Comparison of ENCODE assay signal across 28 cellular contexts in the genomic region with DNA sequence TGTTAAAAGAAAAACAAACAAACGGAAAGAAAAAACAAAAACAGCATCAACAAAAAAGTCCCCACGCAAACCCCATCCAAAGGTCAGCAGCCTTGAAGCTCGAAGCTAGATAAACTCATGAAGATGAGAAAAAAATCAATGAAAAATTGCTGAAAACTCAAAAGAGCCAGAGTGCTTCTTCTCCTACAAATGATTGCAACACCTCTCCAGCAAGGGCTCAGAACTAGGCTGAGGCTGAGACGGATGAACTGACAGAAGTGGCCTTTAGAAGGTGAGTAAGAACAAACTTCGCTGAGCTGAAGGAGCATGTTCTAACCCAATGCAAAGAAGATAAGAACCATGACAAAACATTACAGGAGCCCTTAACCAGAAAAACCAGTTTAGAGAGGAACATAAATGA. TPM values are rescaled to one million over a fixed set of nuclear protein-coding genes. Genes with fewer than 3 reads are reported as not detected.
DNase-seq lines count a peak whose midpoint lies in the region; ATAC-seq and TF ChIP-seq lines count a peak whose summit lies in the region.
"Had no signal": no experiment of that assay in that cellular context is flagged by ENCODE, and none has a peak within 500 bp of the region (broad histone marks: within the 10 kb centered on the region; RNA-seq: fewer than 3 reads in every experiment).

No MANE protein-coding gene starts in this region.

- peaks cover 29% of the 10 kb centered on the region for H3K4me1 Mint-ChIP-seq in dendritic cell treated with granulocyte-macrophage colony-stimulating factor and Interleukin-4, amounts not matched to agents 40 ng/mL and 50 ng/mL, for 4 days (ENCODE audit: low read depth)
- H3K4me1 Mint-ChIP-seq: activated CD4-positive, alpha-beta T cell treated with anti-CD3 and anti-CD28 coated beads for 36 hours; activated naive CD8-positive, alpha-beta T cell treated with anti-CD3 and anti-CD28 coated beads for 36 hours; CD4-positive, alpha-beta memory T cell had no signal

- TF ChIP-seq POLR2A in thyroid gland (IDR thresholded peaks at IDR 0.05) (peak in 1 of 2 donors; percentile 24), tibial nerve (IDR thresholded peaks at IDR 0.05) (no peak)

- no peak overlapping the region for H3K4me3 Mint-ChIP-seq in dendritic cell treated with granulocyte-macrophage colony-stimulating factor and Interleukin-4, amounts not matched to agents 40 ng/mL and 50 ng/mL, for 4 days
- H3K4me3 Mint-ChIP-seq: activated CD4-positive, alpha-beta T cell treated with anti-CD3 and anti-CD28 coated beads for 36 hours; activated naive CD8-positive, alpha-beta T cell treated with anti-CD3 and anti-CD28 coated beads for 36 hours; CD4-positive, alpha-beta memory T cell; H9 had no signal

- H3K9me3 ChIP-seq in thyroid gland: no peaks in the 10 kb centered on the region
- peaks cover 0 to 7% (median 0%) of the 10 kb centered on the region in 4 donors for H3K9me3 ChIP-seq in tibial nerve
- H3K9me3 ChIP-seq: testis had no signal

- peaks cover 6% of the 10 kb centered on the region for H3K36me3 Mint-ChIP-seq in dendritic cell treated with granulocyte-macrophage colony-stimulating factor and Interleukin-4, amounts not matched to agents 40 ng/mL and 50 ng/mL, for 4 days (ENCODE audit: low read depth)

- no peak overlapping the region for H3K4me3 ChIP-seq in thyroid gland (replicated peaks in 1 of 3)
- H3K4me3 ChIP-seq in tibial nerve: no peak overlapping the region
- H3K4me3 ChIP-seq: ascending aorta, dorsolateral prefrontal cortex, testis had no signal

- ATAC-seq in HG02763 (IDR thresholded peaks at IDR 0.05; ENCODE audit: unreplicated experiment): no peak
- ATAC-seq in HG03520 (IDR thresholded peaks at IDR 0.05; ENCODE audit: unreplicated experiment): no peak
- ATAC-seq: activated CD4-positive, alpha-beta T cell treated with anti-CD3 and anti-CD28 coated beads for 36 hours; left ventricle myocardium superior; sciatic nerve; SK-N-SH treated with all-trans-retinoic acid at 6 μM for 48 hours had no signal

- whole genome bisulfite sequencing in thyroid gland, 2 donors: 29 to 43% methylated on average over 5 of the region's 5 CpGs
- 64 to 77% methylated on average over 5 of the region's 5 CpGs for WGBS in tibial nerve, 2 donors

- DNase-seq in SIG-M5 treated with dmso at 0.1 percent for 504 hours (lab: John Stamatoyannopoulos, UW; ENCODE audit: unreplicated experiment): peak; percentile 55
- DNase-seq in SIG-M5 (lab: John Stamatoyannopoulos, UW): no peak
- DNase-seq in mesenteric fat pad (ENCODE audit: low spot score): peak; percentile 8
- peak; percentile 73 to 77 for DNase-seq in thyroid gland
- no peak for DNase-seq in tibial nerve (ENCODE audit: low spot score in 2 of 2)
- DNase-seq: 8988T; activated CD4-positive, alpha-beta T cell treated with anti-CD3 and anti-CD28 coated beads for 36 hours; activated effector memory CD4-positive, alpha-beta T cell treated with anti-CD3 and anti-CD28 coated beads, Interleukin-2, amount 50 U/mL, for 16 hours; activated naive CD8-positive, alpha-beta T cell treated with anti-CD3 and anti-CD28 coated beads for 36 hours; CD4-positive, alpha-beta memory T cell; central memory CD4-positive, alpha-beta T cell; DMS 273 treated with DMSO at 0.1 percent for 48 hours; H9; left ventricle myocardium superior; MV-4-11; stimulated activated CD4-positive, alpha-beta T cell treated with anti-CD3 and anti-CD28 coated beads, Interleukin-15, amount 100 ng/mL, for 24 hours; stimulated activated naive CD4-positive, alpha-beta T cell; T-helper 2 cell; testis had no signal

- H3K4me1 ChIP-seq in thyroid gland (peaks cover 9 to 15% of the 10 kb centered on the region in 2 donors), tibial nerve (no peaks in the 10 kb centered on the region)
- H3K4me1 ChIP-seq: ascending aorta had no signal

- peak overlapping the region in 2 of 3 donors; percentile 4 to 31 for H3K27ac ChIP-seq in thyroid gland
- no peak overlapping the region for H3K27ac ChIP-seq in tibial nerve
- H3K27ac ChIP-seq: ascending aorta, dorsolateral prefrontal cortex, KMS-11, testis had no signal

- H3K27me3 Mint-ChIP-seq in dendritic cell treated with granulocyte-macrophage colony-stimulating factor and Interleukin-4, amounts not matched to agents 40 ng/mL and 50 ng/mL, for 4 days: peaks cover 18% of the 10 kb centered on the region
- H3K27me3 Mint-ChIP-seq: activated naive CD8-positive, alpha-beta T cell treated with anti-CD3 and anti-CD28 coated beads for 36 hours; CD4-positive, alpha-beta memory T cell had no signal

- H3K27me3 ChIP-seq in thyroid gland (no peaks in the 10 kb centered on the region), tibial nerve (no peaks in the 10 kb centered on the region)
- H3K27me3 ChIP-seq: ascending aorta, dorsolateral prefrontal cortex, testis had no signal

- H3K27ac Mint-ChIP-seq in dendritic cell treated with granulocyte-macrophage colony-stimulating factor and Interleukin-4, amounts not matched to agents 40 ng/mL and 50 ng/mL, for 4 days: peak overlapping the region; percentile 35
- H3K27ac Mint-ChIP-seq: activated CD4-positive, alpha-beta T cell treated with anti-CD3 and anti-CD28 coated beads for 36 hours; activated naive CD8-positive, alpha-beta T cell treated with anti-CD3 and anti-CD28 coated beads for 36 hours; H9 had no signal

- no peaks in the 10 kb centered on the region for H3K36me3 ChIP-seq in thyroid gland
- H3K36me3 ChIP-seq in tibial nerve: no peaks in the 10 kb centered on the region
- H3K36me3 ChIP-seq: ascending aorta had no signal

- no peak for TF ChIP-seq EP300 in tibial nerve (IDR thresholded peaks at IDR 0.05)

- intact Hi-C loops in dendritic cell treated with granulocyte-macrophage colony-stimulating factor and Interleukin-4, amounts not matched to agents 40 ng/mL and 50 ng/mL, for 4 days (cut with micrococcal nuclease): no loop called here
- intact Hi-C loops in thyroid gland (cut with DNase I): no loop called here

- no peak for TF ChIP-seq CTCF in thyroid gland (IDR thresholded peaks at IDR 0.05)
- TF ChIP-seq CTCF in tibial nerve (IDR thresholded peaks at IDR 0.05): no peak

- H3K9me3 Mint-ChIP-seq in dendritic cell treated with granulocyte-macrophage colony-stimulating factor and Interleukin-4, amounts not matched to agents 40 ng/mL and 50 ng/mL, for 4 days: peaks cover 17% of the 10 kb centered on the region

RNA-seq across cellular contexts. Expression of a gene that starts 18.4 kb away (rescaled TPM):
- total RNA-seq in mesenteric fat pad: 7,690 TPM
- 1,000 to 10,000 TPM; 2,377 to 4,120 (median 2,918) TPM for total RNA-seq in thyroid gland
- total RNA-seq in tibial nerve: 1,000 to 10,000 TPM; 3,872 to 5,003 (median 4,779) TPM

RNA-seq across cellular contexts. Expression of a gene that starts 35.7 kb away (rescaled TPM):
- total RNA-seq in mesenteric fat pad: 13.2 TPM
- total RNA-seq in thyroid gland: 1 to 10 TPM in 3 of 4 donors, under 1 TPM in 1; 0.67 to 3.3 (median 1.9) TPM
- total RNA-seq in tibial nerve: 10 to 100 TPM; 33.2 to 53.2 (median 45.7) TPM
- total RNA-seq: HT1080 had no signal

Comparison
In these comparisons a context has a peak if more than half of its experiments do, and no peak if none do; other contexts are left out.
1. DNase-seq: peak in SIG-M5 treated with dmso at 0.1 percent for 504 hours (single experiment), mesenteric fat pad (single experiment) and thyroid gland (2 of 2); none in SIG-M5 (single experiment) and tibial nerve (0 of 2).
2. H3K27ac ChIP-seq: peak in thyroid gland (2 of 3); none in tibial nerve (0 of 4).